In genomic region chr16:29678691-29679267, GRCh38 we compare ENCODE assay signal across 8 cellular contexts. TPM values are rescaled to one million over a fixed set of nuclear protein-coding genes. Genes with fewer than 3 reads are reported as not detected.
A peak's percentile ranks its signal among the peaks of the same experiment; 100 is the strongest.
DNase-seq lines count a peak whose midpoint lies in the region; ATAC-seq lines count a peak whose summit lies in the region.

TSS of gene QPRT (plus strand) at chr16:29679180. CDS start at chr16:29679198, 18 bp downstream.

- H3K36me3 ChIP-seq in ES-I3 (ENCODE audit: insufficient read depth, low read length), result peaks cover 3% of the 10 kb centered on the region; the same call in 1 of the 2 replicates

- in situ Hi-C loops in KBM-7 (cut with MboI; ENCODE audit: low pct_unique_long_range_greater_than_20kb, low sequenced_read_pairs), result loop anchor here (25.0 kb wide), 1 partner anchor 334 kb away; the partner anchor contains the start of genes C16orf92 and DOC2A

- H3K4me1 ChIP-seq in ES-I3 (ENCODE audit: insufficient read depth, low read length), result peaks cover 9% of the 10 kb centered on the region; the same call in 1 of the 2 replicates

- peak; percentile 73 for DNase-seq in KBM-7
- peak; percentile 40 for DNase-seq in hepatic stellate cell (ENCODE audit: low spot score)
- peak; percentile 73 for DNase-seq in retina
- DNase-seq in NCI-H1417 (lab: John Stamatoyannopoulos, UW), result no peak
- no peak for DNase-seq in NCI-H1092 treated with DMSO at 0.1 percent for 48 hours (lab: John Stamatoyannopoulos, UW)

- ATAC-seq in HG02610 (IDR thresholded peaks at IDR 0.05; ENCODE audit: unreplicated experiment), result no peak

- peak within 1 kb of the TSS; percentile 90 for H3K9ac ChIP-seq in ES-I3 (ENCODE audit: low read depth, low read length)

- no peaks in the 10 kb centered on the region; the same call in 1 of the 2 replicates for H3K9me3 ChIP-seq in ES-I3 (ENCODE audit: control insufficient read depth, insufficient read depth, low read length)

- H3K27ac ChIP-seq in adipose tissue (ENCODE audit: low read depth, low read length), result no peak within 1 kb of the TSS

- 44 to 55% (median 54%) methylated on average over 5 of the region's 5 CpGs for WGBS in adipose tissue, 3 donors

RNA-seq across cellular contexts. Expression of gene QPRT, which starts in this region (rescaled TPM):
- polyA plus RNA-seq in adipose tissue, result 10 to 100 TPM in 2 of 3 donors, 1 to 10 TPM in 1; 3.2 to 18.8 (median 11.4) TPM

Comparison
In these comparisons a context has a peak if more than half of its experiments do, and no peak if none do; other contexts are left out.
1. DNase-seq: peak in KBM-7 (single experiment), hepatic stellate cell (single experiment) and retina (single experiment); none in NCI-H1417 (0 of 3) and NCI-H1092 treated with DMSO at 0.1 percent for 48 hours (single experiment).